20 cellular contexts compared by ENCODE assay signal in the genomic region with DNA sequence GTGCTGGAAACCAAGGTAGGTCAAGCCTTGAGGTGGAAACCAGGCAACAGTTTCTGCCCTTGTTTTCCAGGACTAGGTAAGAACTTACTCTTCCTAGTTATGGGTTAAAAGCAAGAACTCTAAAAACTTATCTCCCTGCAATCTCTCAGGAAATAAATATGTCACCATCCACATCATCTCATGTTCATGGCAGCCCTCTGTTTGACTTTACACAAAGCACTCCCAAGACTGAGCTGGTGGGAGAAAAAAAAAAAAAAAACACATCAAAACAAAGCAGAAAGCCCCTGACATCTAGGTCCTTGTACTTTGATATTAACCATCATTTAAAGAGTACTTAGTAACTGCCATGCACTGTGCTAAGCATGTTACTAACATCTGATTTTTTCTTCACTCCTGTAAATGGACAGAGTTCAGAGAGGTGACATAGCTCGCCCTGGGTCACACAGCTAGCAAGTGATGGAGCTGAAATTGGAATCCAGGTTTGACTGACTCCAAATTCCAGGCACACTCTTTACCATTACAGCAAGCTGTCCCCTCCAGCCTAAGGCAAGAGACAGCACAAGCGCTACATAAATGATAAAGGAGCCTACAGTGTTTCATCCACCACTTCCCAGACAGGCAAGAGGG.
DNase-seq lines count a peak whose midpoint lies in the region; FAIRE-seq and TF ChIP-seq lines count a peak whose summit lies in the region.
"Had no signal": no experiment of that assay in that cellular context is flagged by ENCODE, and none has a peak within 500 bp of the region (broad histone marks: within the 10 kb centered on the region; RNA-seq: fewer than 3 reads in every experiment).

No MANE protein-coding gene starts in this region.

- H3K9ac ChIP-seq in astrocyte (ENCODE audit: low read length) (no peak overlapping the region), mesenchymal stem cell (ENCODE audit: low read length) (no peak overlapping the region)

- no peak for FAIRE-seq in astrocyte (lab: Jason Lieb, UNC)
- no peak for FAIRE-seq in HTR-8/SVneo (lab: Jason Lieb, UNC)
- FAIRE-seq: GM12891 had no signal

- H2AFZ ChIP-seq in astrocyte (ENCODE audit: low read depth, low read length) (peak overlapping the region; percentile 28), mesenchymal stem cell (ENCODE audit: low read depth, low read length) (peak overlapping the region; percentile 37)

- no peaks in the 10 kb centered on the region for H4K20me1 ChIP-seq in astrocyte (ENCODE audit: insufficient read depth, low read length)

- no peak for TF ChIP-seq POLR2A in suprapubic skin (IDR thresholded peaks at IDR 0.05)

- H3K14ac ChIP-seq in mesenchymal stem cell (ENCODE audit: low read length in 2 of 2) = no peak overlapping the region

- H3K4me3 Mint-ChIP-seq in astrocyte (ENCODE audit: unreplicated experiment) = no peak overlapping the region
- H3K4me3 Mint-ChIP-seq: activated CD4-positive, alpha-beta T cell treated with anti-CD3 and anti-CD28 coated beads, Interleukin-2, amount 10 ng/mL, durations not matched to agents 24 days and 14 days had no signal

- H3K4me3 ChIP-seq in astrocyte (ENCODE audit: insufficient read depth, low read depth, low read length) = no peak overlapping the region
- H3K4me3 ChIP-seq in mesenchymal stem cell (ENCODE audit: insufficient read depth in 1 of 2, low read depth in 1 of 2, low read length in 2 of 2) = no peak overlapping the region
- no peak overlapping the region for H3K4me3 ChIP-seq in suprapubic skin
- H3K4me3 ChIP-seq: adrenal gland had no signal

- H3K27me3 Mint-ChIP-seq in astrocyte (ENCODE audit: low read depth, unreplicated experiment) = no peaks in the 10 kb centered on the region

- peaks cover 14% of the 10 kb centered on the region for H3K4me1 ChIP-seq in astrocyte (ENCODE audit: insufficient read depth, low read length)
- H3K4me1 ChIP-seq in mesenchymal stem cell (ENCODE audit: control insufficient read depth, insufficient read depth, low read depth, low read length) = peaks cover 13% of the 10 kb centered on the region
- peaks cover 21% of the 10 kb centered on the region for H3K4me1 ChIP-seq in suprapubic skin
- H3K4me1 ChIP-seq: adrenal gland had no signal

- H3K23ac ChIP-seq in mesenchymal stem cell (ENCODE audit: low read length in 2 of 2) = no peak overlapping the region

- peak overlapping the region; percentile 34 to 40 for H2BK12ac ChIP-seq in mesenchymal stem cell (ENCODE audit: low read length in 2 of 2)

- 100% methylated on average over 1 of the region's 2 CpGs for WGBS in mesenchymal stem cell
- WGBS in suprapubic skin = 93% methylated on average over 2 of the region's 2 CpGs

- no peaks in the 10 kb centered on the region for H3K36me3 Mint-ChIP-seq in astrocyte (ENCODE audit: low read depth, unreplicated experiment)

- H3K36me3 ChIP-seq in astrocyte (ENCODE audit: insufficient read depth, low read length) (no peaks in the 10 kb centered on the region), mesenchymal stem cell (ENCODE audit: control insufficient read depth in 1 of 2, insufficient read depth in 2 of 2, low read depth in 1 of 2, low read length in 2 of 2) (no peaks in the 10 kb centered on the region), suprapubic skin (no peaks in the 10 kb centered on the region)
- H3K36me3 ChIP-seq: adrenal gland, BE2C had no signal

- H3K9me3 ChIP-seq in astrocyte (ENCODE audit: insufficient read depth, low read depth, low read length) (no peaks in the 10 kb centered on the region), mesenchymal stem cell (ENCODE audit: control insufficient read depth, low read length) (no peaks in the 10 kb centered on the region), suprapubic skin (no peaks in the 10 kb centered on the region)
- H3K9me3 ChIP-seq: adrenal gland, BE2C had no signal

- peaks cover 16% of the 10 kb centered on the region for H3K4me1 Mint-ChIP-seq in astrocyte (ENCODE audit: low read depth, unreplicated experiment)
- H3K4me1 Mint-ChIP-seq: activated CD4-positive, alpha-beta T cell treated with anti-CD3 and anti-CD28 coated beads, Interleukin-2, amount 10 ng/mL, durations not matched to agents 24 days and 14 days had no signal

- TF ChIP-seq EP300 in suprapubic skin (IDR thresholded peaks at IDR 0.05) = no peak

- no peak for TF ChIP-seq CTCF in astrocyte (IDR thresholded peaks at IDR 0.05; ENCODE audit: insufficient read depth, low read depth, low read length)
- TF ChIP-seq CTCF in suprapubic skin (IDR thresholded peaks at IDR 0.05) = no peak

- DNase-seq in DMS79 treated with DMSO at 0.1 percent for 48 hours (lab: John Stamatoyannopoulos, UW) (peak; percentile 82), DMS79 (lab: John Stamatoyannopoulos, UW) (no peak), astrocyte (ENCODE audit: low read depth) (no peak), mesenchymal stem cell (peak; percentile 36), suprapubic skin (ENCODE audit: low spot score in 2 of 2) (no peak), NCI-H146 treated with DMSO at 0.1 percent for 48 hours (lab: John Stamatoyannopoulos, UW; ENCODE audit: unreplicated experiment) (no peak), NCI-H146 (lab: John Stamatoyannopoulos, UW) (no peak), HTR-8/SVneo (ENCODE audit: insufficient read length, low spot score) (no peak)
- DNase-seq: 8988T; activated CD4-positive, alpha-beta T cell treated with anti-CD3 and anti-CD28 coated beads, Interleukin-2, amount 10 ng/mL, durations not matched to agents 24 days and 14 days; activated effector memory CD4-positive, alpha-beta T cell treated with Interleukin-2 at 50 U/mL for 16 hours; adrenal gland; caudate nucleus; GF-D8; islet precursor cell; occipital lobe; RPMI8226; stimulated activated CD4-positive, alpha-beta T cell treated with anti-CD3 and anti-CD28 coated beads, Interleukin-1b, Interleukin-23, amount 100 ng/mL, for 48 hours had no signal

- H2BK120ac ChIP-seq in mesenchymal stem cell (ENCODE audit: low read depth, low read length) = no peak overlapping the region

- H3K4ac ChIP-seq in mesenchymal stem cell (ENCODE audit: low read depth in 1 of 2, low read length in 2 of 2) = peak overlapping the region in 1 of 2 experiments; percentile 40

- no peak overlapping the region for H3K27ac Mint-ChIP-seq in astrocyte (ENCODE audit: unreplicated experiment)
- H3K27ac Mint-ChIP-seq: activated CD4-positive, alpha-beta T cell treated with anti-CD3 and anti-CD28 coated beads, Interleukin-2, amount 10 ng/mL, durations not matched to agents 24 days and 14 days had no signal

- no peak overlapping the region for H2AK5ac ChIP-seq in mesenchymal stem cell (ENCODE audit: low read length, severe bottlenecking)

- H4K8ac ChIP-seq in mesenchymal stem cell (ENCODE audit: low read length) = no peak overlapping the region

- H3K9me3 Mint-ChIP-seq in astrocyte (ENCODE audit: unreplicated experiment) = no peaks in the 10 kb centered on the region
- H3K9me3 Mint-ChIP-seq: activated CD4-positive, alpha-beta T cell treated with anti-CD3 and anti-CD28 coated beads, Interleukin-2, amount 10 ng/mL, durations not matched to agents 24 days and 14 days had no signal

- H3K79me1 ChIP-seq in mesenchymal stem cell (replicated peaks; ENCODE audit: low read length, poor library complexity, severe bottlenecking) = no peaks in the 10 kb centered on the region

- H3K4me2 ChIP-seq in astrocyte (ENCODE audit: low read length) (no peak overlapping the region), mesenchymal stem cell (ENCODE audit: low read length, poor library complexity, severe bottlenecking) (no peak overlapping the region)

- no peak overlapping the region for H2BK5ac ChIP-seq in mesenchymal stem cell (ENCODE audit: low read depth, low read length, poor library complexity, severe bottlenecking)

- H3K27me3 ChIP-seq in astrocyte (ENCODE audit: insufficient read depth, low read length) = no peaks in the 10 kb centered on the region
- H3K27me3 ChIP-seq in mesenchymal stem cell (ENCODE audit: control insufficient read depth in 1 of 2, insufficient read depth in 1 of 2, low read length in 2 of 2) = no peaks in the 10 kb centered on the region
- H3K27me3 ChIP-seq in suprapubic skin = no peaks in the 10 kb centered on the region
- H3K27me3 ChIP-seq: adrenal gland, BE2C had no signal

- no peaks in the 10 kb centered on the region for H3K79me2 ChIP-seq in astrocyte (ENCODE audit: insufficient read depth, low read length)

- peak overlapping the region; percentile 55 for H4K91ac ChIP-seq in mesenchymal stem cell (ENCODE audit: low read length)

- H2BK15ac ChIP-seq in mesenchymal stem cell (ENCODE audit: low read depth, poor library complexity, severe bottlenecking) = peak overlapping the region; percentile 77

- no peak overlapping the region for H3K27ac ChIP-seq in astrocyte (ENCODE audit: low read depth, low read length)
- H3K27ac ChIP-seq in mesenchymal stem cell (ENCODE audit: low read length, poor library complexity, severe bottlenecking) = no peak overlapping the region
- H3K27ac ChIP-seq in suprapubic skin = peak overlapping the region; percentile 36

- no peak overlapping the region for H3K18ac ChIP-seq in mesenchymal stem cell (ENCODE audit: low read depth in 1 of 2, low read length in 2 of 2)

Comparison
In these comparisons a context has a peak if more than half of its experiments do, and no peak if none do; other contexts are left out.
1. DNase-seq: peak in DMS79 treated with DMSO at 0.1 percent for 48 hours (single experiment) and mesenchymal stem cell (single experiment); none in DMS79 (single experiment), astrocyte (single experiment), suprapubic skin (0 of 2), NCI-H146 treated with DMSO at 0.1 percent for 48 hours (single experiment), NCI-H146 (single experiment) and HTR-8/SVneo (single experiment).